27 cellular contexts compared by ENCODE assay signal in genomic region chr16:50653056-50653455, GRCh38. TPM values are rescaled to one million over a fixed set of nuclear protein-coding genes. Genes with fewer than 3 reads are reported as not detected.
"Had no signal": no experiment of that assay in that cellular context is flagged by ENCODE, and none has a peak within 500 bp of the region (broad histone marks: within the 10 kb centered on the region; RNA-seq: fewer than 3 reads in every experiment).

No MANE protein-coding gene starts in this region.

- H3K27ac ChIP-seq: breast epithelium, Peyer's patch, RWPE1, SJCRH30 had no signal

- FAIRE-seq: TTC549 had no signal

- H3K4me3 ChIP-seq: breast epithelium, Peyer's patch, SJCRH30 had no signal

- H3K4me1 ChIP-seq: breast epithelium, Peyer's patch, SJCRH30 had no signal

- H3K36me3 ChIP-seq: breast epithelium, Peyer's patch, SJCRH30 had no signal

- H3K27me3 ChIP-seq: breast epithelium, Peyer's patch, SJCRH30 had no signal

- DNase-seq: activated CD4-positive, alpha-beta T cell treated with anti-CD3 and anti-CD28 coated beads, Interleukin-2, amount 10 ng/mL, durations not matched to agents 24 days and 14 days; activated CD4-positive, alpha-beta T cell treated with anti-CD3 and anti-CD28 coated beads, Interleukin-2, amount 50 U/mL, for 48 hours; activated CD4-positive, CD25-positive, alpha-beta regulatory T cell treated with anti-CD3 and anti-CD28 coated beads, Interleukin-2, amount 50 U/mL, for 72 hours; activated CD8-positive, alpha-beta memory T cell treated with anti-CD3 and anti-CD28 coated beads, Interleukin-2, amount 10 ng/mL, durations not matched to agents 7 days and 5 days; activated effector memory CD4-positive, alpha-beta T cell treated with Interleukin-2 at 50 U/mL for 16 hours; activated naive CD4-positive, alpha-beta T cell; activated T-cell treated with anti-CD3 and anti-CD28 coated beads, Interleukin-2, amount 50 U/mL, for 24 hours; aorta; caudate nucleus; MM.1S; NCI-H1105; NCI-H1436; NCI-H1694 treated with DMSO at 0.1 percent for 48 hours; NCI-H2029 treated with DMSO at 0.1 percent for 48 hours; NCI-H510A treated with DMSO at 0.1 percent for 48 hours; NCI-H748 treated with DMSO at 0.1 percent for 48 hours; Peyer's patch; Right ventricle myocardium superior; SJCRH30; T-helper 17 cell; T-helper 9 cell had no signal

- H3K9me3 ChIP-seq: breast epithelium, Peyer's patch, SJCRH30 had no signal

RNA-seq across cellular contexts. Expression of gene SNX20, which starts 28.1 kb away (rescaled TPM):
- total RNA-seq: chondrocyte, SJCRH30, WTC11 had no signal

RNA-seq across cellular contexts. Expression of gene NOD2, which starts 40.4 kb away (rescaled TPM):
- total RNA-seq: OCI-LY7, SJCRH30 had no signal
